Comparison of ENCODE assay signal across 18 cellular contexts in genomic region chr4:148163011-148163410, GRCh38.
DNase-seq lines count a peak whose midpoint lies in the region; ATAC-seq and TF ChIP-seq lines count a peak whose summit lies in the region.
"Had no signal": no experiment of that assay in that cellular context is flagged by ENCODE, and none has a peak within 500 bp of the region (broad histone marks: within the 10 kb centered on the region; RNA-seq: fewer than 3 reads in every experiment).

No MANE protein-coding gene starts in this region.

- H3K4me1 Mint-ChIP-seq in Caco-2 (ENCODE audit: low read depth, unreplicated experiment), result peaks cover 21% of the 10 kb centered on the region
- H3K4me1 Mint-ChIP-seq: B cell had no signal

- no peaks in the 10 kb centered on the region for H3K27me3 Mint-ChIP-seq in Caco-2 (ENCODE audit: insufficient read depth, unreplicated experiment)
- H3K27me3 Mint-ChIP-seq: B cell had no signal

- peak; percentile 78 for ATAC-seq in foreskin keratinocyte
- ATAC-seq: HepG2, Panc1, Right ventricle myocardium inferior had no signal

- H3K27ac ChIP-seq in foreskin keratinocyte, result no peak overlapping the region

- CTCF ChIA-PET in Caco-2 (lab: Charles Lee), result no interaction called here

- H3K9me3 Mint-ChIP-seq in Caco-2 (ENCODE audit: unreplicated experiment), result no peaks in the 10 kb centered on the region

- H3K27me3 ChIP-seq in Caco-2 (replicated peaks; ENCODE audit: control insufficient read depth, insufficient read depth, low read length), result no peaks in the 10 kb centered on the region
- no peaks in the 10 kb centered on the region for H3K27me3 ChIP-seq in adipocyte (replicated peaks; ENCODE audit: control insufficient read depth, insufficient read depth, low read length)
- no peaks in the 10 kb centered on the region for H3K27me3 ChIP-seq in foreskin keratinocyte

- H3K4me3 ChIP-seq in Caco-2 (ENCODE audit: low read depth, low read length) (no peak overlapping the region), adipocyte (ENCODE audit: low read length) (no peak overlapping the region)

- H3K36me3 ChIP-seq in Caco-2 (ENCODE audit: control insufficient read depth, insufficient read depth, low read length), result no peaks in the 10 kb centered on the region
- H3K36me3 ChIP-seq in adipocyte (ENCODE audit: control insufficient read depth, insufficient read depth, low read length, severe bottlenecking), result no peaks in the 10 kb centered on the region

- H3K4me1 ChIP-seq in Caco-2 (peaks cover 31% of the 10 kb centered on the region), adipocyte (ENCODE audit: control insufficient read depth, insufficient read depth, low read length) (peaks cover 6% of the 10 kb centered on the region), foreskin keratinocyte (peaks cover 28% of the 10 kb centered on the region)

- TF ChIP-seq CTCF in Caco-2 (IDR thresholded peaks at IDR 0.05; ENCODE audit: insufficient read depth in 1 of 2, low read depth in 1 of 2, low read length in 1 of 2, severe bottlenecking in 1 of 2, unreplicated experiment in 1 of 2) (no peak), foreskin keratinocyte (conservative IDR thresholded peaks at IDR 0.05) (no peak)

- peak; percentile 18 to 40 for DNase-seq in Caco-2
- peak; percentile 11 for DNase-seq in adipocyte (ENCODE audit: low read depth)
- peak; percentile 59 to 87 for DNase-seq in foreskin keratinocyte
- DNase-seq in renal cortical epithelial cell (ENCODE audit: low read depth), result peak; percentile 46
- DNase-seq in mucosa of gallbladder (ENCODE audit: low spot score), result no peak
- no peak for DNase-seq in T-helper 2 cell
- no peak for DNase-seq in DMS114 treated with DMSO at 0.1 percent for 48 hours (lab: John Stamatoyannopoulos, UW; ENCODE audit: unreplicated experiment)
- DNase-seq: DMS 273 treated with DMSO at 0.1 percent for 48 hours, KG1, NCI-H1417, NCI-H187, NCI-H2107, NCI-H345, NCI-H524 treated with DMSO at 0.1 percent for 48 hours had no signal

- H3K4me3 Mint-ChIP-seq in Caco-2 (ENCODE audit: unreplicated experiment), result no peak overlapping the region
- H3K4me3 Mint-ChIP-seq: B cell had no signal

- no TSS peak for BruUV-seq in Caco-2 (replicated peaks; lab: Mats Ljungman, UMichigan)

- H3K27ac Mint-ChIP-seq in Caco-2 (ENCODE audit: unreplicated experiment), result no peak overlapping the region
- H3K27ac Mint-ChIP-seq: B cell had no signal

- no peak overlapping the region for H3K9ac ChIP-seq in adipocyte (ENCODE audit: low read length)

- POLR2A ChIA-PET in Caco-2 (lab: Charles Lee), result no interaction called here

- H3K36me3 Mint-ChIP-seq in Caco-2 (ENCODE audit: insufficient read depth, unreplicated experiment), result no peaks in the 10 kb centered on the region

- H3K9me3 ChIP-seq in Caco-2 (no peaks in the 10 kb centered on the region), adipocyte (ENCODE audit: control insufficient read depth, low read length) (no peaks in the 10 kb centered on the region)

- intact Hi-C loops in Caco-2 (cut with micrococcal nuclease; ENCODE audit: unreplicated experiment), result no loop called here

Comparison
In these comparisons a context has a peak if more than half of its experiments do, and no peak if none do; other contexts are left out.
1. DNase-seq: peak in Caco-2 (2 of 2), adipocyte (single experiment), foreskin keratinocyte (2 of 2) and renal cortical epithelial cell (single experiment); none in mucosa of gallbladder (single experiment), T-helper 2 cell (0 of 5) and DMS114 treated with DMSO at 0.1 percent for 48 hours (single experiment).